In genomic region chr10:65531545-65531944, GRCh38 we compare ENCODE assay signal across 22 cellular contexts.
"Had no signal": no experiment of that assay in that cellular context is flagged by ENCODE, and none has a peak within 500 bp of the region (broad histone marks: within the 10 kb centered on the region; RNA-seq: fewer than 3 reads in every experiment).

No MANE protein-coding gene starts in this region.

- H3K4me2 ChIP-seq: hepatocyte had no signal

- H3K9me3 ChIP-seq: colonic mucosa, esophagus muscularis mucosa, gastroesophageal sphincter, lower lobe of right lung, mucosa of descending colon had no signal

- ATAC-seq: foreskin keratinocyte; gastroesophageal sphincter; heart left ventricle; left cardiac atrium; left lung; left ventricle myocardium superior; lower lobe of right lung; mucosa of descending colon; naive thymus-derived CD8-positive, alpha-beta T cell had no signal

- H3K36me3 ChIP-seq: colonic mucosa, esophagus muscularis mucosa, gastroesophageal sphincter, heart left ventricle, left lung, lower lobe of right lung had no signal

- H3K4me1 ChIP-seq: colonic mucosa, esophagus muscularis mucosa, foreskin keratinocyte, gastroesophageal sphincter, heart left ventricle, left lung, lower lobe of right lung had no signal

- H3K79me2 ChIP-seq: hepatocyte had no signal

- H3K27me3 ChIP-seq: colonic mucosa, dorsolateral prefrontal cortex, esophagus muscularis mucosa, foreskin keratinocyte, gastroesophageal sphincter, heart left ventricle, hepatocyte, left lung had no signal

- H3K4me3 ChIP-seq: colonic mucosa, dorsolateral prefrontal cortex, esophagus muscularis mucosa, gastroesophageal sphincter, heart left ventricle, hepatocyte, left lung, lower lobe of right lung, mucosa of descending colon had no signal

- FAIRE-seq: endothelial cell of umbilical vein, islet of Langerhans, keratinocyte had no signal

- H2AFZ ChIP-seq: hepatocyte had no signal

- H3K27ac ChIP-seq: colonic mucosa, dorsolateral prefrontal cortex, esophagus muscularis mucosa, foreskin keratinocyte, gastroesophageal sphincter, heart left ventricle, hepatocyte, left lung, lower lobe of right lung had no signal

- DNase-seq: colonic mucosa; cortex of kidney; dermis blood vessel endothelial cell; dorsolateral prefrontal cortex; effector CD4-positive, alpha-beta T cell; effector memory CD4-positive, alpha-beta T cell; foreskin keratinocyte; heart left ventricle; left cardiac atrium; left lung; left ventricle myocardium superior; lower lobe of right lung; mesenchymal stem cell; mucosa of descending colon; naive B cell; naive thymus-derived CD8-positive, alpha-beta T cell had no signal
